ENCODE assay signal across 1 cellular context in genomic region chr1:165235158-165235776, GRCh38.
TF ChIP-seq lines count a peak whose summit lies in the region.

No MANE protein-coding gene starts in this region.

TF ChIP-seq in WTC11, 78 proteins besides CTCF, POLR2A, EP300 and RAD21 (continued from another document):
- TF ChIP-seq TEAD4 (CRISPR knock-in tag; IDR thresholded peaks at IDR 0.05) (no peak), ATF1 (CRISPR knock-in tag; IDR thresholded peaks at IDR 0.05) (no peak), ETV6 (CRISPR knock-in tag; IDR thresholded peaks at IDR 0.05) (peak; percentile 74), TCF7 (CRISPR knock-in tag; IDR thresholded peaks at IDR 0.05; ENCODE audit: low read depth) (no peak), MAX (CRISPR knock-in tag; IDR thresholded peaks at IDR 0.05) (peak; percentile 41; the same call in 1 of the 2 replicates), FOXK1 (CRISPR knock-in tag; IDR thresholded peaks at IDR 0.05) (no peak)
